In the genomic region with DNA sequence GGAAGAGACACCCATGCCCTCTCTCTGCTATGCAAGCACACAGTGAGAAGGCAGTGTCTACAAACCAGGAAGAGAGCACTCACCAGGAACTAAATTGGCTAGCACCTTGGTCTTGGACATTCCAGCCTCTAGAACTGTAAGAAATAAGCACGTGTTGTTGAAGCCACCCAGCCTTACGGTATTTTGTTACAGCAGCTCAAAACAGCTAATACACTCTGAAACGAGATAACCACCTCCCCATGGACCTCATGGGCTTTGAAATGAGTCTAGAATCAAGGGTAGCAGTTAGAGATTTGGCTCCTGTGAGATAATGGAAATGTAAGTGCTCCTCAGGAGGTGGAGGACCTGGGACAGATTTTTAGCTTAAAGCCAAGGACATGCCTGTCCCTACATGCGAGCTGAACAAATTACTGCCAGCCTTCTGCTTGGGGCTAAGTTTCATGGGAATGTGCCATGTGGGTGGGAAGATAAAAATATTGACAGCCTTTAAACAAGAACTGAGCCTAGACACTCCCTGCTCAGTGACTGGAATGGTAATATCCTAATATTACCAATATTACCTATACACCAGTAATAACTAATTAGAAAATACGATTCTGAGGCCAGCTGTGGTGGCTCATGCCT, we compare ENCODE assay signal across 20 cellular contexts.
"Had no signal": no experiment of that assay in that cellular context is flagged by ENCODE, and none has a peak within 500 bp of the region (broad histone marks: within the 10 kb centered on the region; RNA-seq: fewer than 3 reads in every experiment).

No MANE protein-coding gene starts in this region.

- H3K9me3 ChIP-seq: gastroesophageal sphincter, heart right ventricle, neutrophil, right atrium auricular region, testis, upper lobe of right lung had no signal

- ATAC-seq: gastroesophageal sphincter; heart right ventricle; left colon; naive thymus-derived CD4-positive, alpha-beta T cell; stimulated activated naive CD8-positive, alpha-beta T cell treated with anti-CD3 and anti-CD28 coated beads, Interleukin-15, amount 100 ng/mL, for 72 hours; upper lobe of right lung had no signal

- FAIRE-seq: small intestine had no signal

- H3K9me3 Mint-ChIP-seq: activated B cell treated with CpG ODN at 0.5 μM for 24 hours; stimulated activated naive CD8-positive, alpha-beta T cell treated with anti-CD3 and anti-CD28 coated beads, Interleukin-15, amount 100 ng/mL, for 72 hours had no signal

- H3K4me3 ChIP-seq: gastroesophageal sphincter, heart right ventricle, lung, right atrium auricular region, testis, upper lobe of right lung had no signal

- H3K27me3 ChIP-seq: right atrium auricular region, testis, upper lobe of right lung had no signal

- H3K4me1 ChIP-seq: testis had no signal

- H3K27ac ChIP-seq: gastroesophageal sphincter, heart right ventricle, neutrophil, right atrium auricular region, testis, upper lobe of right lung had no signal

- H3K4me3 Mint-ChIP-seq: activated B cell treated with CpG ODN at 0.5 μM for 24 hours; naive thymus-derived CD4-positive, alpha-beta T cell; stimulated activated naive CD8-positive, alpha-beta T cell treated with anti-CD3 and anti-CD28 coated beads, Interleukin-15, amount 100 ng/mL, for 72 hours had no signal

- H3K36me3 ChIP-seq: gastroesophageal sphincter, heart right ventricle, neutrophil, right atrium auricular region, upper lobe of right lung had no signal

- H3K27me3 Mint-ChIP-seq: activated B cell treated with CpG ODN at 0.5 μM for 24 hours; stimulated activated naive CD8-positive, alpha-beta T cell treated with anti-CD3 and anti-CD28 coated beads, Interleukin-15, amount 100 ng/mL, for 72 hours had no signal

- H3K27ac Mint-ChIP-seq: stimulated activated naive CD8-positive, alpha-beta T cell treated with anti-CD3 and anti-CD28 coated beads, Interleukin-15, amount 100 ng/mL, for 72 hours had no signal

- DNase-seq: activated B cell treated with CpG ODN at 0.5 μM for 24 hours; activated CD4-positive, alpha-beta T cell treated with anti-CD3 and anti-CD28 coated beads for 48 hours; activated CD8-positive, alpha-beta memory T cell treated with anti-CD3 and anti-CD28 coated beads for 24 hours; activated gamma-delta T cell treated with Interleukin-2 at 50 U/mL for 16 hours; aorta; dermis blood vessel endothelial cell; erythroblast; heart right ventricle; left colon; naive thymus-derived CD4-positive, alpha-beta T cell; small intestine; stimulated activated CD4-positive, alpha-beta T cell treated with anti-CD3 and anti-CD28 coated beads, Interleukin-4, amount 100 ng/mL, for 4 hours; stimulated activated CD8-positive, alpha-beta memory T cell treated with anti-CD3 and anti-CD28 coated beads, Interleukin-4, amount 100 ng/mL, for 48 hours; stimulated activated naive CD8-positive, alpha-beta T cell treated with anti-CD3 and anti-CD28 coated beads, Interleukin-15, amount 100 ng/mL, for 72 hours; testis; upper lobe of right lung had no signal
